Comparison of ENCODE assay signal across 1 cellular context in the genomic region with DNA sequence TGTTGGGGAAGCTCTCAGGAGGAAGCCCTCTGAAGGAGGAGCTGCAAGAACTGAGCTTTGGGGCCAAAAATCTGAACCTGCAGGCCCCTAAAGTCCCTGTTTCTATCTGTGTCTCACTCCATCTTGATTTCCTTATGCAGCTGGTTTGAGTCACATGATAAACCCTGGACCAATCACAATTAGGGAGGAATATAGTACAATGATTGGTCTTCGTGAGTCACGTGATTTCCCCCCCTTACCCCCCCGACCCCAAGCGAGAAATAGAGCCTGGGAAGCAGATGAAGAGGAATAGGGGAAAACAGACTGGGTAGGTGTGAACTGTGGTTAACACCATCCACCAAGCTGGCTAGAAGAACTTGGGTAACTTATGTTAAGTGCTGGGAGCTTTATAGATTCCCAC.
TF ChIP-seq lines count a peak whose summit lies in the region.

No MANE protein-coding gene starts in this region.

TF ChIP-seq in K562, 482 proteins besides CTCF, POLR2A, EP300 and RAD21:
- TF ChIP-seq, protein P1, sequence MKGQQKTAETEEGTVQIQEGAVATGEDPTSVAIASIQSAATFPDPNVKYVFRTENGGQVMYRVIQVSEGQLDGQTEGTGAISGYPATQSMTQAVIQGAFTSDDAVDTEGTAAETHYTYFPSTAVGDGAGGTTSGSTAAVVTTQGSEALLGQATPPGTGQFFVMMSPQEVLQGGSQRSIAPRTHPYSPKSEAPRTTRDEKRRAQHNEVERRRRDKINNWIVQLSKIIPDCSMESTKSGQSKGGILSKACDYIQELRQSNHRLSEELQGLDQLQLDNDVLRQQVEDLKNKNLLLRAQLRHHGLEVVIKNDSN (CRISPR knock-in tag; IDR thresholded peaks at IDR 0.05): peak; percentile 87
- TF ChIP-seq CHD1 (IDR thresholded peaks at IDR 0.05; ENCODE audit: low read length) (no peak), PHF20 (IDR thresholded peaks at IDR 0.05; ENCODE audit: partially characterized antibody) (peak; percentile 55), MCM2 (IDR thresholded peaks at IDR 0.05; ENCODE audit: low read depth) (no peak), CBX8 (IDR thresholded peaks at IDR 0.05; ENCODE audit: borderline replicate concordance, extremely low read depth, low read depth, low read length, poor library complexity, severe bottlenecking) (no peak), ZBTB8A (IDR thresholded peaks at IDR 0.05; ENCODE audit: partially characterized antibody) (no peak), RAD51 (IDR thresholded peaks at IDR 0.05; ENCODE audit: borderline replicate concordance, low read depth) (peak; percentile 98), CBX3 (IDR thresholded peaks at IDR 0.05; ENCODE audit: borderline replicate concordance in 1 of 2, low read length in 2 of 2) (0 out of 3 replicates have a peak, but pooled peaks of 1 of the 2 experiments have one; percentile 22), PTRF (tag; IDR thresholded peaks at IDR 0.05) (no peak), NFYB (IDR thresholded peaks at IDR 0.05; ENCODE audit: extremely low read depth, insufficient read length) (peak; percentile 53), CBFA2T2 (conservative IDR thresholded peaks at IDR 0.05) (peak; percentile 82), RBM17 (IDR thresholded peaks at IDR 0.05; ENCODE audit: borderline replicate concordance, low read depth, low read length) (no peak), FOXK2 (conservative IDR thresholded peaks at IDR 0.05 in 1 of 2, IDR thresholded peaks at IDR 0.05 in 1 of 2; ENCODE audit: low read depth in 2 of 2) (0 out of 4 replicates have a peak, but pooled peaks of 1 of the 2 experiments have one; percentile 23), BHLHE40 (IDR thresholded peaks at IDR 0.05; ENCODE audit: low read length) (peak; percentile 40; the same call in 1 of the 2 replicates), POLR2H (tag; IDR thresholded peaks at IDR 0.05; ENCODE audit: low read depth) (no peak), YY1 (IDR thresholded peaks at IDR 0.05; ENCODE audit: borderline replicate concordance in 1 of 3, control insufficient read depth in 1 of 3, extremely low read depth in 1 of 3, insufficient read depth in 3 of 3, insufficient read length in 1 of 3, insufficient replicate concordance in 2 of 3, low read depth in 1 of 3, low read length in 2 of 3) (peak in 1 of 3 experiments; percentile 44), RBM25 (IDR thresholded peaks at IDR 0.05; ENCODE audit: low read depth, low read length, severe bottlenecking) (peak; percentile 48), TBL1XR1 (IDR thresholded peaks at IDR 0.05; ENCODE audit: low read length in 2 of 2) (no peak), FOS (IDR thresholded peaks at IDR 0.05; ENCODE audit: extremely low read depth, insufficient read length) (peak; percentile 41), TOE1 (IDR thresholded peaks at IDR 0.05; ENCODE audit: borderline replicate concordance) (peak; percentile 98), TOE1 (CRISPR knock-in tag; IDR thresholded peaks at IDR 0.05; ENCODE audit: borderline replicate concordance, low read depth) (no peak), ZFP36 (IDR thresholded peaks at IDR 0.05; ENCODE audit: low read depth, low read length, partially characterized antibody) (no peak), PCBP2 (IDR thresholded peaks at IDR 0.05; ENCODE audit: low read depth, low read length, poor library complexity, severe bottlenecking) (no peak), ZNF707 (CRISPR knock-in tag; conservative IDR thresholded peaks at IDR 0.05) (no peak), RNF2 (IDR thresholded peaks at IDR 0.05) (no peak)
- TF ChIP-seq, protein P2, sequence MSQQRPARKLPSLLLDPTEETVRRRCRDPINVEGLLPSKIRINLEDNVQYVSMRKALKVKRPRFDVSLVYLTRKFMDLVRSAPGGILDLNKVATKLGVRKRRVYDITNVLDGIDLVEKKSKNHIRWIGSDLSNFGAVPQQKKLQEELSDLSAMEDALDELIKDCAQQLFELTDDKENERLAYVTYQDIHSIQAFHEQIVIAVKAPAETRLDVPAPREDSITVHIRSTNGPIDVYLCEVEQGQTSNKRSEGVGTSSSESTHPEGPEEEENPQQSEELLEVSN (IDR thresholded peaks at IDR 0.05; ENCODE audit: borderline replicate concordance in 1 of 2, extremely low read depth in 1 of 2, insufficient read depth in 1 of 2, insufficient read length in 1 of 2, low read depth in 1 of 2, low read length in 1 of 2, poor library complexity in 1 of 2, severe bottlenecking in 1 of 2): peak in 1 of 2 experiments; percentile 4
- TF ChIP-seq, protein P3, sequence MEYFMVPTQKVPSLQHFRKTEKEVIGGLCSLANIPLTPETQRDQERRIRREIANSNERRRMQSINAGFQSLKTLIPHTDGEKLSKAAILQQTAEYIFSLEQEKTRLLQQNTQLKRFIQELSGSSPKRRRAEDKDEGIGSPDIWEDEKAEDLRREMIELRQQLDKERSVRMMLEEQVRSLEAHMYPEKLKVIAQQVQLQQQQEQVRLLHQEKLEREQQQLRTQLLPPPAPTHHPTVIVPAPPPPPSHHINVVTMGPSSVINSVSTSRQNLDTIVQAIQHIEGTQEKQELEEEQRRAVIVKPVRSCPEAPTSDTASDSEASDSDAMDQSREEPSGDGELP (CRISPR knock-in tag; IDR thresholded peaks at IDR 0.05; ENCODE audit: borderline replicate concordance): peak; percentile 48; the same call in 1 of the 2 replicates
- TF ChIP-seq, protein P4, sequence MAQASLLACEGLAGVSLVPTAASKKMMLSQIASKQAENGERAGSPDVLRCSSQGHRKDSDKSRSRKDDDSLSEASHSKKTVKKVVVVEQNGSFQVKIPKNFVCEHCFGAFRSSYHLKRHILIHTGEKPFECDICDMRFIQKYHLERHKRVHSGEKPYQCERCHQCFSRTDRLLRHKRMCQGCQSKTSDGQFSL (CRISPR knock-in tag; IDR thresholded peaks at IDR 0.05): no peak
- TF ChIP-seq, protein P4 (tag; IDR thresholded peaks at IDR 0.05): no peak; a peak in 1 of 4 replicates
- TF ChIP-seq, protein P5, sequence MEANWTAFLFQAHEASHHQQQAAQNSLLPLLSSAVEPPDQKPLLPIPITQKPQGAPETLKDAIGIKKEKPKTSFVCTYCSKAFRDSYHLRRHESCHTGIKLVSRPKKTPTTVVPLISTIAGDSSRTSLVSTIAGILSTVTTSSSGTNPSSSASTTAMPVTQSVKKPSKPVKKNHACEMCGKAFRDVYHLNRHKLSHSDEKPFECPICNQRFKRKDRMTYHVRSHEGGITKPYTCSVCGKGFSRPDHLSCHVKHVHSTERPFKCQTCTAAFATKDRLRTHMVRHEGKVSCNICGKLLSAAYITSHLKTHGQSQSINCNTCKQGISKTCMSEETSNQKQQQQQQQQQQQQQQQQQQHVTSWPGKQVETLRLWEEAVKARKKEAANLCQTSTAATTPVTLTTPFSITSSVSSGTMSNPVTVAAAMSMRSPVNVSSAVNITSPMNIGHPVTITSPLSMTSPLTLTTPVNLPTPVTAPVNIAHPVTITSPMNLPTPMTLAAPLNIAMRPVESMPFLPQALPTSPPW (CRISPR knock-in tag; IDR thresholded peaks at IDR 0.05): peak; percentile 92
- TF ChIP-seq, protein P6, sequence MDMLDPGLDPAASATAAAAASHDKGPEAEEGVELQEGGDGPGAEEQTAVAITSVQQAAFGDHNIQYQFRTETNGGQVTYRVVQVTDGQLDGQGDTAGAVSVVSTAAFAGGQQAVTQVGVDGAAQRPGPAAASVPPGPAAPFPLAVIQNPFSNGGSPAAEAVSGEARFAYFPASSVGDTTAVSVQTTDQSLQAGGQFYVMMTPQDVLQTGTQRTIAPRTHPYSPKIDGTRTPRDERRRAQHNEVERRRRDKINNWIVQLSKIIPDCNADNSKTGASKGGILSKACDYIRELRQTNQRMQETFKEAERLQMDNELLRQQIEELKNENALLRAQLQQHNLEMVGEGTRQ (CRISPR knock-in tag; IDR thresholded peaks at IDR 0.05): peak; percentile 83
- TF ChIP-seq, protein P7, sequence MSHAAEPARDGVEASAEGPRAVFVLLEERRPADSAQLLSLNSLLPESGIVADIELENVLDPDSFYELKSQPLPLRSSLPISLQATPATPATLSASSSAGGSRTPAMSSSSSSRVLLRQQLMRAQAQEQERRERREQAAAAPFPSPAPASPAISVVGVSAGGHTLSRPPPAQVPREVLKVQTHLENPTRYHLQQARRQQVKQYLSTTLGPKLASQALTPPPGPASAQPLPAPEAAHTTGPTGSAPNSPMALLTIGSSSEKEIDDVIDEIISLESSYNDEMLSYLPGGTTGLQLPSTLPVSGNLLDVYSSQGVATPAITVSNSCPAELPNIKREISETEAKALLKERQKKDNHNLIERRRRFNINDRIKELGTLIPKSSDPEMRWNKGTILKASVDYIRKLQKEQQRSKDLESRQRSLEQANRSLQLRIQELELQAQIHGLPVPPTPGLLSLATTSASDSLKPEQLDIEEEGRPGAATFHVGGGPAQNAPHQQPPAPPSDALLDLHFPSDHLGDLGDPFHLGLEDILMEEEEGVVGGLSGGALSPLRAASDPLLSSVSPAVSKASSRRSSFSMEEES (CRISPR knock-in tag; IDR thresholded peaks at IDR 0.05): peak; percentile 97
- TF ChIP-seq, protein P8, sequence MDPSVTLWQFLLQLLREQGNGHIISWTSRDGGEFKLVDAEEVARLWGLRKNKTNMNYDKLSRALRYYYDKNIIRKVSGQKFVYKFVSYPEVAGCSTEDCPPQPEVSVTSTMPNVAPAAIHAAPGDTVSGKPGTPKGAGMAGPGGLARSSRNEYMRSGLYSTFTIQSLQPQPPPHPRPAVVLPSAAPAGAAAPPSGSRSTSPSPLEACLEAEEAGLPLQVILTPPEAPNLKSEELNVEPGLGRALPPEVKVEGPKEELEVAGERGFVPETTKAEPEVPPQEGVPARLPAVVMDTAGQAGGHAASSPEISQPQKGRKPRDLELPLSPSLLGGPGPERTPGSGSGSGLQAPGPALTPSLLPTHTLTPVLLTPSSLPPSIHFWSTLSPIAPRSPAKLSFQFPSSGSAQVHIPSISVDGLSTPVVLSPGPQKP (CRISPR knock-in tag; IDR thresholded peaks at IDR 0.05): no peak
